ENCODE assay signal across 20 cellular contexts in the genomic region with DNA sequence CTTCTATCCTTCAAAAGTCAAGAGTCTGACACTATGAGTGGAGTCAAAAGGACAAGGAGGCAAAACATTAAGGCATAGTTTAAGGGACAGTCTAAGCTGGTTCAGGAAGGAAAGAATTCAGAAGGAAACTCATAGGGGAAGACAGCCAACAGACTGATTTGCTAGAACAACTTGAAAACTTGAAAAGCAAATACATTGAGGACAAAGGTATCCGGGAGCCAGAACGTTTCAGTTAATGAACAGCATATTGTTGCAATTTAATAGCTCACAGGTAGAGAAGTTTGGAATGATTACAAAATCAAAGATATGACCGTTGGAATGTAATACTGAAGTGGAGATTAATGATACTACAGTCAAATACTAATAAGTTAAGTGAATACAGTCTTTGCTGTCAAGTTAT.
"Had no signal": no experiment of that assay in that cellular context is flagged by ENCODE, and none has a peak within 500 bp of the region (broad histone marks: within the 10 kb centered on the region; RNA-seq: fewer than 3 reads in every experiment).

No MANE protein-coding gene starts in this region.

- H3K36me3 ChIP-seq: colonic mucosa, left ventricle myocardium inferior, neutrophil, ovary, tibial artery had no signal

- H3K9me3 ChIP-seq: colonic mucosa, left ventricle myocardium inferior, neutrophil, ovary, tibial artery had no signal

- ATAC-seq: foreskin keratinocyte; naive thymus-derived CD8-positive, alpha-beta T cell; right cardiac atrium; stimulated activated effector memory CD8-positive, alpha-beta T cell treated with anti-CD3 and anti-CD28 coated beads, Interleukin-12 subunit alpha, Interleukin-12 subunit beta, amount 100 ng/mL, for 72 hours; stimulated activated naive CD8-positive, alpha-beta T cell treated with anti-CD3 and anti-CD28 coated beads, Interleukin-15, Interleukin-2, amounts not matched to agents 100 U/mL and 50 U/mL, for 24 hours had no signal

- H3K27ac ChIP-seq: colonic mucosa, foreskin keratinocyte, left ventricle myocardium inferior, neutrophil, ovary, tibial artery had no signal

- DNase-seq: caudate nucleus; colonic mucosa; dermis blood vessel endothelial cell; effector CD4-positive, alpha-beta T cell; endodermal cell; erythroblast; foreskin keratinocyte; head of caudate nucleus; hippocampal formation; left ventricle myocardium inferior; mammary epithelial cell; naive thymus-derived CD8-positive, alpha-beta T cell; ovary; right cardiac atrium; stimulated activated CD4-positive, alpha-beta T cell treated with anti-CD3 and anti-CD28 coated beads, Interleukin-4, amount 100 ng/mL, for 1 hour; stimulated activated CD8-positive, alpha-beta memory T cell treated with anti-CD3 and anti-CD28 coated beads, Interleukin-4, amount 100 ng/mL, for 48 hours; stimulated activated naive CD8-positive, alpha-beta T cell treated with anti-CD3 and anti-CD28 coated beads, Interleukin-15, Interleukin-2, amounts not matched to agents 100 U/mL and 50 U/mL, for 24 hours; tibial artery had no signal

- H3K4me3 ChIP-seq: colonic mucosa, left ventricle myocardium inferior, ovary, tibial artery had no signal

- H3K27me3 ChIP-seq: colonic mucosa, foreskin keratinocyte, neutrophil, ovary, tibial artery had no signal

- H3K4me1 ChIP-seq: colonic mucosa, foreskin keratinocyte, left ventricle myocardium inferior, tibial artery had no signal
